ENCODE assay signal across 9 cellular contexts in genomic region chr11:65859812-65860277, GRCh38. TPM values are rescaled to one million over a fixed set of nuclear protein-coding genes. Genes with fewer than 3 reads are reported as not detected.
A peak's percentile ranks its signal among the peaks of the same experiment; 100 is the strongest.
DNase-seq lines count a peak whose midpoint lies in the region; ATAC-seq and TF ChIP-seq lines count a peak whose summit lies in the region.
"Had no signal": no experiment of that assay in that cellular context is flagged by ENCODE, and none has a peak within 500 bp of the region (broad histone marks: within the 10 kb centered on the region; RNA-seq: fewer than 3 reads in every experiment).

No MANE protein-coding gene starts in this region.

- peaks cover 93% of the 10 kb centered on the region for H3K36me3 Mint-ChIP-seq in Calu3 (ENCODE audit: insufficient read depth, unreplicated experiment)

- H3K4me3 ChIP-seq in Loucy (ENCODE audit: low read length, poor library complexity, severe bottlenecking), result peak overlapping the region; percentile 80
- H3K4me3 ChIP-seq in breast epithelium, result peak overlapping the region; percentile 85 to 100 (median 99)
- peak overlapping the region; percentile 78 to 93 for H3K4me3 ChIP-seq in mucosa of rectum (ENCODE audit: low read length in 2 of 2)

- H3K9me3 ChIP-seq in Loucy (ENCODE audit: insufficient read depth, low read depth, low read length) (no peaks in the 10 kb centered on the region), breast epithelium (no peaks in the 10 kb centered on the region), mucosa of rectum (ENCODE audit: control insufficient read depth in 2 of 2, low read length in 2 of 2) (no peaks in the 10 kb centered on the region)

- DNase-seq in Calu3, result peak; percentile 32
- DNase-seq in breast epithelium (ENCODE audit: low spot score in 2 of 2), result no peak
- no peak for DNase-seq in hippocampal formation (lab: John Stamatoyannopoulos, UW)
- DNase-seq in T-helper 9 cell, result no peak

- H3K9ac ChIP-seq in Loucy (ENCODE audit: low read depth, low read length, poor library complexity, severe bottlenecking) (peak overlapping the region; percentile 98), mucosa of rectum (ENCODE audit: low read depth in 1 of 2, low read length in 2 of 2) (peak overlapping the region; percentile 85 to 96)

- peaks cover 73% of the 10 kb centered on the region for H3K79me2 ChIP-seq in Loucy (ENCODE audit: insufficient read depth, low read length)

- peaks cover 42% of the 10 kb centered on the region for H3K4me1 ChIP-seq in Loucy (ENCODE audit: insufficient read depth, low read length, poor library complexity, severe bottlenecking)
- peaks cover 7 to 16% of the 10 kb centered on the region in 2 donors for H3K4me1 ChIP-seq in breast epithelium
- peaks cover 47 to 51% of the 10 kb centered on the region in 2 donors for H3K4me1 ChIP-seq in mucosa of rectum (ENCODE audit: control insufficient read depth in 2 of 2, insufficient read depth in 2 of 2, low read length in 2 of 2)

- TF ChIP-seq POLR2A in breast epithelium (IDR thresholded peaks at IDR 0.05), result no peak

- H3K27ac ChIP-seq in breast epithelium (peak overlapping the region; percentile 97 to 99), mucosa of rectum (ENCODE audit: low read depth in 2 of 2, low read length in 2 of 2) (peak overlapping the region; percentile 99)

- CTCF ChIA-PET in Calu3 (lab: Charles Lee), result interaction anchor here (0.6 to 2.9 kb wide), 20 partner anchors 10 to 440 kb away, joined by 3 to 37 read pairs (median 4); partner anchors contain the start of genes BANF1, CCDC85B, EFEMP2 and FIBP

- BruUV-seq in Calu3 (replicated peaks; lab: Mats Ljungman, UMichigan), result no TSS peak

- H3K4me3 Mint-ChIP-seq in Calu3 (ENCODE audit: low read depth, unreplicated experiment), result peak overlapping the region; percentile 84

- intact Hi-C loops in Calu3 (cut with micrococcal nuclease; ENCODE audit: unreplicated experiment), result no loop called here
- intact Hi-C loops in breast epithelium (cut with DNase I; ENCODE audit: low total_unique reads), result no loop called here

- ATAC-seq in esophagus mucosa (no peak), GM19467 (IDR thresholded peaks at IDR 0.05; ENCODE audit: unreplicated experiment) (no peak)

- peak overlapping the region; percentile 13; the same call in 1 of the 2 replicates for H2AFZ ChIP-seq in Loucy (ENCODE audit: low read length)

- H3K27me3 ChIP-seq in Loucy (ENCODE audit: insufficient read depth, low read length, poor library complexity, severe bottlenecking) (peaks cover 11% of the 10 kb centered on the region), breast epithelium (no peaks in the 10 kb centered on the region), mucosa of rectum (ENCODE audit: control insufficient read depth in 2 of 2, insufficient read depth in 2 of 2, low read length in 2 of 2) (no peaks in the 10 kb centered on the region)

- peak overlapping the region; percentile 95 for H3K27ac Mint-ChIP-seq in Calu3 (ENCODE audit: unreplicated experiment)

- TF ChIP-seq CTCF in Calu3 (IDR thresholded peaks at IDR 0.05; ENCODE audit: unreplicated experiment) (no peak), Loucy (conservative IDR thresholded peaks at IDR 0.05; ENCODE audit: low read length) (no peak), breast epithelium (IDR thresholded peaks at IDR 0.05) (no peak)

- H3K9me2 ChIP-seq in Loucy (replicated peaks; ENCODE audit: low read depth, low read length), result no peaks in the 10 kb centered on the region

- H3K27me3 Mint-ChIP-seq in Calu3 (ENCODE audit: unreplicated experiment), result no peaks in the 10 kb centered on the region

- H3K36me3 ChIP-seq in Loucy (ENCODE audit: insufficient read depth, low read length), result peaks cover 34% of the 10 kb centered on the region; the same call in 1 of the 2 replicates
- peaks cover 5% of the 10 kb centered on the region for H3K36me3 ChIP-seq in breast epithelium
- H3K36me3 ChIP-seq in mucosa of rectum (ENCODE audit: control insufficient read depth in 2 of 2, insufficient read depth in 2 of 2, low read length in 2 of 2), result peaks cover 36 to 50% of the 10 kb centered on the region in 2 donors

- H3F3A ChIP-seq in Loucy (ENCODE audit: low read depth), result 0 out of 2 replicates have a peak, but pooled peaks cover 7% of the 10 kb centered on the region

- H3K4me2 ChIP-seq in Loucy (ENCODE audit: low read depth, low read length, poor library complexity, severe bottlenecking), result peak overlapping the region; percentile 95

- no peaks in the 10 kb centered on the region for H3K9me3 Mint-ChIP-seq in Calu3 (ENCODE audit: low read depth, unreplicated experiment)

- H4K20me1 ChIP-seq in Loucy (ENCODE audit: insufficient read depth, low read length, poor library complexity, severe bottlenecking), result peaks cover 49% of the 10 kb centered on the region

- H3K4me1 Mint-ChIP-seq in Calu3 (ENCODE audit: low read depth, unreplicated experiment), result peaks cover 31% of the 10 kb centered on the region

RNA-seq across cellular contexts. Expression of gene MUS81, which starts 0.4 kb away (rescaled TPM):
- 50.8 and 67.6 TPM in 2 replicates for total RNA-seq in Calu3 (2022)
- total RNA-seq in breast epithelium, result 10 to 100 TPM; 29.8 to 44.6 (median 42.9) TPM
- 20.4 TPM for total RNA-seq in esophagus mucosa

RNA-seq across cellular contexts. Expression of gene CFL1, which starts 1.9 kb away (rescaled TPM):
- total RNA-seq in Calu3 (2022) (955 and 963 TPM in 2 replicates), breast epithelium (100 to 1,000 TPM; 407 to 564 (median 453) TPM), esophagus mucosa (645 TPM)

RNA-seq across cellular contexts. Expression of gene EFEMP2, which starts 12.8 kb away (rescaled TPM):
- total RNA-seq in Calu3 (2022) (3.4 and 3.8 TPM in 2 replicates), breast epithelium (10 to 100 TPM; 34.5 to 75.0 (median 57.0) TPM), esophagus mucosa (4.6 TPM)

RNA-seq across cellular contexts. Expression of gene CTSW, which starts 19.8 kb away (rescaled TPM):
- total RNA-seq in Calu3 (2022) (not detected in 2 replicates), breast epithelium (1 to 10 TPM; 1.6 to 4.0 (median 1.9) TPM), esophagus mucosa (not detected)

RNA-seq across cellular contexts. Expression of gene SNX32, which starts 26.1 kb away (rescaled TPM):
- total RNA-seq in Calu3 (2022) (not detected in 2 replicates), breast epithelium (1 to 10 TPM in 1 of 3 donors, under 1 TPM in 2; 0.15 to 2.3 (median 0.48) TPM), esophagus mucosa (0.12 TPM)
- total RNA-seq: RPMI7951 had no signal
